15 cellular contexts compared by ENCODE assay signal in genomic region chr10:88731296-88731695, GRCh38. TPM values are rescaled to one million over a fixed set of nuclear protein-coding genes. Genes with fewer than 3 reads are reported as not detected.
A peak's percentile ranks its signal among the peaks of the same experiment; 100 is the strongest.
DNase-seq lines count a peak whose midpoint lies in the region; ATAC-seq and TF ChIP-seq lines count a peak whose summit lies in the region.
"Had no signal": no experiment of that assay in that cellular context is flagged by ENCODE, and none has a peak within 500 bp of the region (broad histone marks: within the 10 kb centered on the region; RNA-seq: fewer than 3 reads in every experiment).

No MANE protein-coding gene starts in this region.

- ATAC-seq in left cardiac atrium (peak; percentile 78 to 80), HG03571 (IDR thresholded peaks at IDR 0.05; ENCODE audit: unreplicated experiment) (no peak)
- ATAC-seq: A549 had no signal

- no peaks in the 10 kb centered on the region for H4K20me1 ChIP-seq in OCI-LY3 (ENCODE audit: insufficient read depth, low read length)

- H3K9me3 Mint-ChIP-seq in osteocyte (ENCODE audit: unreplicated experiment), result no peaks in the 10 kb centered on the region
- H3K9me3 Mint-ChIP-seq: activated naive CD4-positive, alpha-beta T cell treated with anti-CD3 and anti-CD28 coated beads, Interleukin-2, amount 10 ng/mL, durations not matched to agents 7 days and 5 days; neural crest cell had no signal

- WGBS in spleen, 5 donors, result 37 to 56% (median 51%) methylated on average over 6 of the region's 6 CpGs

- H3K4me1 Mint-ChIP-seq in osteocyte (ENCODE audit: unreplicated experiment), result no peaks in the 10 kb centered on the region
- H3K4me1 Mint-ChIP-seq: activated naive CD4-positive, alpha-beta T cell treated with anti-CD3 and anti-CD28 coated beads, Interleukin-2, amount 10 ng/mL, durations not matched to agents 7 days and 5 days had no signal

- H3K9ac ChIP-seq in OCI-LY3 (ENCODE audit: low read length), result peak overlapping the region; percentile 32

- H3K4me3 Mint-ChIP-seq in osteocyte (ENCODE audit: unreplicated experiment), result no peak overlapping the region
- H3K4me3 Mint-ChIP-seq: activated naive CD4-positive, alpha-beta T cell treated with anti-CD3 and anti-CD28 coated beads, Interleukin-2, amount 10 ng/mL, durations not matched to agents 7 days and 5 days; neural crest cell had no signal

- no peaks in the 10 kb centered on the region for H3K36me3 ChIP-seq in OCI-LY3 (replicated peaks; ENCODE audit: low read depth, low read length)
- no peaks in the 10 kb centered on the region for H3K36me3 ChIP-seq in spleen

- H3K4me1 ChIP-seq in OCI-LY3 (ENCODE audit: low read length) (peaks cover 40% of the 10 kb centered on the region), spleen (peaks cover 0 to 2% (median 0%) of the 10 kb centered on the region in 6 donors)

- TF ChIP-seq POLR2A in spleen (IDR thresholded peaks at IDR 0.05), result no peak

- H2AFZ ChIP-seq in OCI-LY3 (ENCODE audit: low read depth, low read length), result peak overlapping the region; percentile 66; the same call in 1 of the 2 replicates

- H3K36me3 Mint-ChIP-seq in osteocyte (ENCODE audit: unreplicated experiment), result no peaks in the 10 kb centered on the region
- H3K36me3 Mint-ChIP-seq: activated naive CD4-positive, alpha-beta T cell treated with anti-CD3 and anti-CD28 coated beads, Interleukin-2, amount 10 ng/mL, durations not matched to agents 7 days and 5 days had no signal

- DNase-seq in SIG-M5 treated with dmso at 0.1 percent for 504 hours (lab: John Stamatoyannopoulos, UW; ENCODE audit: unreplicated experiment) (peak; percentile 44), SIG-M5 (lab: John Stamatoyannopoulos, UW) (no peak), left cardiac atrium (peak; percentile 41), spleen (peak; percentile 75), NCI-H2171 (lab: John Stamatoyannopoulos, UW) (no peak), osteocyte (ENCODE audit: extremely low spot score, unreplicated experiment) (no peak)
- DNase-seq: activated naive CD4-positive, alpha-beta T cell treated with anti-CD3 and anti-CD28 coated beads, Interleukin-2, amount 10 ng/mL, durations not matched to agents 7 days and 5 days; DMS 273 treated with DMSO at 0.1 percent for 48 hours; kidney glomerular epithelial cell; NCI-H524 treated with DMSO at 0.1 percent for 48 hours had no signal

- H3K27me3 ChIP-seq in OCI-LY3 (ENCODE audit: low read depth, low read length), result no peaks in the 10 kb centered on the region
- no peaks in the 10 kb centered on the region for H3K27me3 ChIP-seq in spleen (replicated peaks in 1 of 7)

- intact Hi-C loops in left cardiac atrium (cut with DNase I) (no loop called here), spleen (cut with DNase I; ENCODE audit: low total_unique reads) (no loop called here)

- no peak for TF ChIP-seq CTCF in OCI-LY3 (IDR thresholded peaks at IDR 0.05; ENCODE audit: low read depth, low read length)
- no peak for TF ChIP-seq CTCF in spleen (IDR thresholded peaks at IDR 0.05 in 8 of 11, conservative IDR thresholded peaks at IDR 0.05 in 3 of 11)
- TF ChIP-seq CTCF in osteocyte (IDR thresholded peaks at IDR 0.05), result no peak

- H3K9me3 ChIP-seq in OCI-LY3 (ENCODE audit: insufficient read depth, low read length), result no peaks in the 10 kb centered on the region
- H3K9me3 ChIP-seq in spleen, result no peaks in the 10 kb centered on the region
- H3K9me3 ChIP-seq: A549 had no signal

- no peak overlapping the region for H3K27ac Mint-ChIP-seq in osteocyte (ENCODE audit: unreplicated experiment)
- H3K27ac Mint-ChIP-seq: activated naive CD4-positive, alpha-beta T cell treated with anti-CD3 and anti-CD28 coated beads, Interleukin-2, amount 10 ng/mL, durations not matched to agents 7 days and 5 days had no signal

- H3K79me2 ChIP-seq in OCI-LY3 (ENCODE audit: low read length), result no peaks in the 10 kb centered on the region

- H3K27me3 Mint-ChIP-seq in osteocyte (ENCODE audit: unreplicated experiment), result peaks cover 7% of the 10 kb centered on the region

- H3K4me2 ChIP-seq in OCI-LY3 (ENCODE audit: low read length), result peak overlapping the region; percentile 83
- H3K4me2 ChIP-seq: A549 had no signal

- H3K27ac ChIP-seq in OCI-LY3 (ENCODE audit: low read length) (no peak overlapping the region), spleen (no peak overlapping the region)
- H3K27ac ChIP-seq: A549 had no signal

- H3K4me3 ChIP-seq in OCI-LY3 (ENCODE audit: low read length), result peak overlapping the region; percentile 66
- no peak overlapping the region for H3K4me3 ChIP-seq in spleen
- H3K4me3 ChIP-seq: A549 had no signal

RNA-seq across cellular contexts. Expression of gene LIPK, which starts 25.2 kb away (rescaled TPM):
- total RNA-seq in left cardiac atrium (not detected), spleen (not detected), osteocyte (not detected in 2 replicates)
- polyA plus RNA-seq in spleen, result not detected
- total RNA-seq: neural crest cell; T-helper 1 cell treated with Interleukin-12 subunit alpha and Interleukin-12 subunit beta and Interleukin-4 antibody, amounts not matched to agents 30 ng/mL and 1 ng/mL, for 36 hours had no signal

RNA-seq across cellular contexts. Expression of gene LIPN, which starts 28.5 kb away (rescaled TPM):
- total RNA-seq in left cardiac atrium, result not detected
- total RNA-seq in spleen, result 1 to 10 TPM in 4 of 7 donors, under 1 TPM in 1, not detected in 2; 0.92 to 7.1 (median 2.5) TPM
- under 1 TPM; 0.07 to 0.16 (median 0.08) TPM for polyA plus RNA-seq in spleen
- total RNA-seq in osteocyte, result not detected in 2 replicates
- total RNA-seq: neural crest cell; T-helper 1 cell treated with Interleukin-12 subunit alpha and Interleukin-12 subunit beta and Interleukin-4 antibody, amounts not matched to agents 30 ng/mL and 1 ng/mL, for 36 hours had no signal
- polyA plus RNA-seq: A549 had no signal

Comparison
In these comparisons a context has a peak if more than half of its experiments do, and no peak if none do; other contexts are left out.
1. DNase-seq: peak in SIG-M5 treated with dmso at 0.1 percent for 504 hours (single experiment), left cardiac atrium (single experiment) and spleen (single experiment); none in SIG-M5 (single experiment), NCI-H2171 (single experiment) and osteocyte (single experiment).